ENCODE assay signal across 17 cellular contexts in genomic region chr5:150284311-150284710, GRCh38. TPM values are rescaled to one million over a fixed set of nuclear protein-coding genes. Genes with fewer than 3 reads are reported as not detected.
DNase-seq lines count a peak whose midpoint lies in the region; ATAC-seq, FAIRE-seq and TF ChIP-seq lines count a peak whose summit lies in the region.
"Had no signal": no experiment of that assay in that cellular context is flagged by ENCODE, and none has a peak within 500 bp of the region (broad histone marks: within the 10 kb centered on the region; RNA-seq: fewer than 3 reads in every experiment).

No MANE protein-coding gene starts in this region.

- no peak for FAIRE-seq in pancreas (lab: Jason Lieb, UNC)
- FAIRE-seq: RCC 7860 had no signal

- H3K4me1 ChIP-seq in pancreas, result no peaks in the 10 kb centered on the region

- no peak for TF ChIP-seq CTCF in NB4 (IDR thresholded peaks at IDR 0.05; ENCODE audit: low read depth, low read length)
- no peak for TF ChIP-seq CTCF in dorsolateral prefrontal cortex (IDR thresholded peaks at IDR 0.05 in 54 of 56, conservative IDR thresholded peaks at IDR 0.05 in 2 of 56; ENCODE audit: low read depth in 1 of 56, partially characterized antibody in 56 of 56)
- no peak for TF ChIP-seq CTCF in nephron progenitor cell (IDR thresholded peaks at IDR 0.05)
- TF ChIP-seq CTCF in pancreas (IDR thresholded peaks at IDR 0.05), result no peak

- peak; percentile 7 for ATAC-seq in stimulated activated effector memory CD8-positive, alpha-beta T cell treated with anti-CD3 and anti-CD28 coated beads, Interleukin-12 subunit alpha, Interleukin-12 subunit beta, amount 100 ng/mL, for 72 hours
- no peak for ATAC-seq in HG02642 (IDR thresholded peaks at IDR 0.05; ENCODE audit: poor library complexity, unreplicated experiment)
- no peak for ATAC-seq in GM18867 (IDR thresholded peaks at IDR 0.05; ENCODE audit: unreplicated experiment)
- ATAC-seq in pancreas, result no peak
- ATAC-seq: GM23338 had no signal

- no peak overlapping the region for H3K4me3 ChIP-seq in NB4 (ENCODE audit: low read depth, low read length)
- peak overlapping the region in 46 of 59 donors; percentile 5 to 79 (median 64) for H3K4me3 ChIP-seq in dorsolateral prefrontal cortex
- no peak overlapping the region for H3K4me3 ChIP-seq in pancreas
- H3K4me3 ChIP-seq: GM23338 had no signal

- no peaks in the 10 kb centered on the region for H3K36me3 ChIP-seq in pancreas
- H3K36me3 ChIP-seq: BE2C had no signal

- TF ChIP-seq POLR2A in NB4 (IDR thresholded peaks at IDR 0.05; ENCODE audit: extremely low read depth, insufficient read length), result no peak

- H3K36me3 Mint-ChIP-seq in nephron progenitor cell (ENCODE audit: low read depth), result no peaks in the 10 kb centered on the region
- H3K36me3 Mint-ChIP-seq in stimulated activated effector memory CD8-positive, alpha-beta T cell treated with anti-CD3 and anti-CD28 coated beads, Interleukin-12 subunit alpha, Interleukin-12 subunit beta, amount 100 ng/mL, for 72 hours, result no peaks in the 10 kb centered on the region

- H3K27me3 ChIP-seq in dorsolateral prefrontal cortex (no peaks in the 10 kb centered on the region), pancreas (no peaks in the 10 kb centered on the region)
- H3K27me3 ChIP-seq: BE2C had no signal

- H3K4me1 Mint-ChIP-seq in nephron progenitor cell, result peaks cover 53% of the 10 kb centered on the region
- H3K4me1 Mint-ChIP-seq in stimulated activated effector memory CD8-positive, alpha-beta T cell treated with anti-CD3 and anti-CD28 coated beads, Interleukin-12 subunit alpha, Interleukin-12 subunit beta, amount 100 ng/mL, for 72 hours, result no peaks in the 10 kb centered on the region

- H3K9me3 ChIP-seq in pancreas, result no peaks in the 10 kb centered on the region
- H3K9me3 ChIP-seq: BE2C had no signal

- peak; percentile 73 for DNase-seq in NB4 (ENCODE audit: low read depth)
- DNase-seq in dorsolateral prefrontal cortex, result peak in 7 of 10 donors; percentile 74 to 88 (median 77)
- DNase-seq in nephron progenitor cell, result peak; percentile 22
- DNase-seq in stimulated activated effector memory CD8-positive, alpha-beta T cell treated with anti-CD3 and anti-CD28 coated beads, Interleukin-12 subunit alpha, Interleukin-12 subunit beta, amount 100 ng/mL, for 72 hours (ENCODE audit: low spot score in 2 of 2), result no peak
- DNase-seq in pancreas, result no peak
- DNase-seq in mesenteric fat pad (ENCODE audit: low spot score), result no peak
- DNase-seq: BE2C; CD4-positive, alpha-beta T cell; DMS79; IMR-90; NCI-H187; NCI-H69; SHP77 treated with DMSO at 0.1 percent for 48 hours had no signal

- H3K9me3 Mint-ChIP-seq in nephron progenitor cell, result no peaks in the 10 kb centered on the region
- H3K9me3 Mint-ChIP-seq in stimulated activated effector memory CD8-positive, alpha-beta T cell treated with anti-CD3 and anti-CD28 coated beads, Interleukin-12 subunit alpha, Interleukin-12 subunit beta, amount 100 ng/mL, for 72 hours, result no peaks in the 10 kb centered on the region
- H3K9me3 Mint-ChIP-seq: CD4-positive, alpha-beta T cell; GM23338 had no signal

- H3K4me3 Mint-ChIP-seq in nephron progenitor cell, result no peak overlapping the region
- H3K4me3 Mint-ChIP-seq in stimulated activated effector memory CD8-positive, alpha-beta T cell treated with anti-CD3 and anti-CD28 coated beads, Interleukin-12 subunit alpha, Interleukin-12 subunit beta, amount 100 ng/mL, for 72 hours, result no peak overlapping the region
- H3K4me3 Mint-ChIP-seq: CD4-positive, alpha-beta T cell; GM23338 had no signal

- 77 to 86% methylated on average over 12 to 13 of the region's 13 CpGs for WGBS in pancreas, 2 donors

- H3K27ac ChIP-seq in dorsolateral prefrontal cortex (peak overlapping the region in 51 of 59 donors; percentile 17 to 93 (median 76)), pancreas (no peak overlapping the region)

- no peak overlapping the region for H3K27ac Mint-ChIP-seq in nephron progenitor cell
- H3K27ac Mint-ChIP-seq in stimulated activated effector memory CD8-positive, alpha-beta T cell treated with anti-CD3 and anti-CD28 coated beads, Interleukin-12 subunit alpha, Interleukin-12 subunit beta, amount 100 ng/mL, for 72 hours, result no peak overlapping the region
- H3K27ac Mint-ChIP-seq: CD4-positive, alpha-beta T cell; GM23338 had no signal

- H3K27me3 Mint-ChIP-seq in nephron progenitor cell (ENCODE audit: low read depth, poor library complexity), result no peaks in the 10 kb centered on the region

- intact Hi-C loops in dorsolateral prefrontal cortex (cut with DNase I) (no loop called here), pancreas (cut with DNase I) (no loop called here)

RNA-seq across cellular contexts. Expression of gene CAMK2A, which starts 5.3 kb away (rescaled TPM):
- total RNA-seq in dorsolateral prefrontal cortex (1,000 to 10,000 TPM in 71 of 120 experiments, 100 to 1,000 TPM in 49; 264 to 1,671 (median 1,064) TPM), pancreas (under 1 TPM in 4 of 6 donors, not detected in 2; 0.03 to 0.19 (median 0.06) TPM), mesenteric fat pad (not detected)
- polyA plus RNA-seq in pancreas, result under 1 TPM in 1 of 2 donors, not detected in 1; 0.12 TPM
- total RNA-seq: GM23338 had no signal

RNA-seq across cellular contexts. Expression of gene ARSI, which starts 18.4 kb away (rescaled TPM):
- total RNA-seq in dorsolateral prefrontal cortex (1 to 10 TPM in 112 of 120 experiments, under 1 TPM in 8; 0.35 to 9.0 (median 2.2) TPM), pancreas (under 1 TPM in 5 of 6 donors, not detected in 1; 0.14 to 0.87 (median 0.24) TPM), mesenteric fat pad (0.58 TPM)
- polyA plus RNA-seq in pancreas, result not detected

Comparison
In these comparisons a context has a peak if more than half of its experiments do, and no peak if none do; other contexts are left out.
1. DNase-seq: peak in NB4 (single experiment), dorsolateral prefrontal cortex (7 of 10) and nephron progenitor cell (single experiment); none in stimulated activated effector memory CD8-positive, alpha-beta T cell treated with anti-CD3 and anti-CD28 coated beads, Interleukin-12 subunit alpha, Interleukin-12 subunit beta, amount 100 ng/mL, for 72 hours (0 of 2), pancreas (0 of 6) and mesenteric fat pad (single experiment).
2. H3K4me3 ChIP-seq: peak in dorsolateral prefrontal cortex (46 of 59); none in NB4 (single experiment) and pancreas (0 of 4).
3. H3K27ac ChIP-seq: peak in dorsolateral prefrontal cortex (51 of 59); none in pancreas (0 of 4).
4. RNA of gene CAMK2A, which starts 5.3 kb away (total RNA-seq): 264 to 1,671 TPM in dorsolateral prefrontal cortex; not detected in mesenteric fat pad (single experiment) and 0.03 to 0.19 TPM in pancreas; every median in the first group is over 100 times any median in the second.